17 cellular contexts compared by ENCODE assay signal in genomic region chr1:45957684-45958083, GRCh38.
DNase-seq lines count a peak whose midpoint lies in the region; ATAC-seq and TF ChIP-seq lines count a peak whose summit lies in the region.
"Had no signal": no experiment of that assay in that cellular context is flagged by ENCODE, and none has a peak within 500 bp of the region (broad histone marks: within the 10 kb centered on the region; RNA-seq: fewer than 3 reads in every experiment).

No MANE protein-coding gene starts in this region.

- H3K4me3 ChIP-seq in GM23338 (no peak overlapping the region), fibroblast of mammary gland (ENCODE audit: control insufficient read depth, low read depth, low read length) (no peak overlapping the region), suprapubic skin (no peak overlapping the region), neural progenitor cell (no peak overlapping the region)
- H3K4me3 ChIP-seq: SJSA1 had no signal

- H3K4me2 ChIP-seq in GM23338, result no peak overlapping the region; the same call in 1 of the 2 replicates
- H3K4me2 ChIP-seq in neural progenitor cell, result no peak overlapping the region

- H3K4me1 Mint-ChIP-seq in GM23338 (peaks cover 36% of the 10 kb centered on the region), progenitor cell of endocrine pancreas (ENCODE audit: low read depth) (peaks cover 26% of the 10 kb centered on the region), neural progenitor cell (peaks cover 17% of the 10 kb centered on the region)
- H3K4me1 Mint-ChIP-seq: B cell had no signal

- H3K79me2 ChIP-seq in GM23338 (replicated peaks; ENCODE audit: insufficient read depth), result peaks cover 18% of the 10 kb centered on the region
- no peaks in the 10 kb centered on the region for H3K79me2 ChIP-seq in neural progenitor cell (ENCODE audit: low read depth)

- H3K27me3 ChIP-seq in GM23338 (ENCODE audit: insufficient read depth) (no peaks in the 10 kb centered on the region), suprapubic skin (no peaks in the 10 kb centered on the region), neural progenitor cell (no peaks in the 10 kb centered on the region)
- H3K27me3 ChIP-seq: SJSA1 had no signal

- H3K36me3 ChIP-seq in GM23338 (ENCODE audit: insufficient read depth) (no peaks in the 10 kb centered on the region; the same call in 1 of the 2 replicates), suprapubic skin (peaks cover 5% of the 10 kb centered on the region), neural progenitor cell (no peaks in the 10 kb centered on the region)

- H3K27me3 Mint-ChIP-seq in GM23338 (ENCODE audit: insufficient read depth, low read depth, poor library complexity), result peaks cover 2% of the 10 kb centered on the region
- no peaks in the 10 kb centered on the region for H3K27me3 Mint-ChIP-seq in progenitor cell of endocrine pancreas
- H3K27me3 Mint-ChIP-seq in neural progenitor cell (ENCODE audit: insufficient read depth, low read depth), result no peaks in the 10 kb centered on the region
- H3K27me3 Mint-ChIP-seq: B cell; CD4-positive, alpha-beta T cell had no signal

- no peak for TF ChIP-seq CTCF in GM23338 (conservative IDR thresholded peaks at IDR 0.05; ENCODE audit: low read depth in 2 of 2)
- no peak for TF ChIP-seq CTCF in fibroblast of mammary gland (conservative IDR thresholded peaks at IDR 0.05; ENCODE audit: control insufficient read depth, insufficient read depth, low read depth, low read length)
- TF ChIP-seq CTCF in progenitor cell of endocrine pancreas (IDR thresholded peaks at IDR 0.05; ENCODE audit: unreplicated experiment), result no peak
- no peak for TF ChIP-seq CTCF in suprapubic skin (IDR thresholded peaks at IDR 0.05)
- TF ChIP-seq CTCF in neural progenitor cell (IDR thresholded peaks at IDR 0.05), result no peak

- H3K4me1 ChIP-seq in GM23338 (ENCODE audit: insufficient read depth), result peaks cover 19% of the 10 kb centered on the region
- peaks cover 4% of the 10 kb centered on the region for H3K4me1 ChIP-seq in suprapubic skin
- H3K4me1 ChIP-seq in neural progenitor cell, result peaks cover 19% of the 10 kb centered on the region

- no peaks in the 10 kb centered on the region for H3K9me2 ChIP-seq in GM23338 (ENCODE audit: insufficient read depth)

- in situ Hi-C loops in KBM-7 (cut with MboI; ENCODE audit: low pct_unique_long_range_greater_than_20kb, low sequenced_read_pairs), result no loop called here

- no peak for DNase-seq in GM23338 (ENCODE audit: low spot score)
- peak; percentile 33 for DNase-seq in KBM-7
- peak; percentile 21 for DNase-seq in fibroblast of mammary gland (ENCODE audit: low read depth)
- no peak for DNase-seq in progenitor cell of endocrine pancreas (ENCODE audit: low spot score, unreplicated experiment)
- no peak for DNase-seq in suprapubic skin (ENCODE audit: low spot score in 2 of 2)
- no peak for DNase-seq in neural progenitor cell (ENCODE audit: low spot score)
- DNase-seq: ACHN; CD4-positive, alpha-beta T cell; DMS79 treated with DMSO at 0.1 percent for 48 hours; Kasumi-1; NCI-H2029; NCI-H510A treated with DMSO at 0.1 percent for 48 hours; NK-92 treated with Interleukin-12 subunit alpha and Interleukin-12 subunit beta, amount 100 ng/mL, for 24 hours had no signal

- H3K9me3 Mint-ChIP-seq in GM23338 (peaks cover 5% of the 10 kb centered on the region; the same call in 2 of the 3 replicates), progenitor cell of endocrine pancreas (ENCODE audit: low read depth) (no peaks in the 10 kb centered on the region), neural progenitor cell (no peaks in the 10 kb centered on the region)
- H3K9me3 Mint-ChIP-seq: CD4-positive, alpha-beta T cell had no signal

- no peak overlapping the region for H3K4me3 Mint-ChIP-seq in GM23338
- no peak overlapping the region for H3K4me3 Mint-ChIP-seq in progenitor cell of endocrine pancreas (ENCODE audit: low read depth)
- H3K4me3 Mint-ChIP-seq in neural progenitor cell, result no peak overlapping the region
- H3K4me3 Mint-ChIP-seq: B cell; CD4-positive, alpha-beta T cell had no signal

- no peak overlapping the region for H3K9ac ChIP-seq in neural progenitor cell

- H3K9me3 ChIP-seq in suprapubic skin, result no peaks in the 10 kb centered on the region
- H3K9me3 ChIP-seq in neural progenitor cell (ENCODE audit: low read depth), result no peaks in the 10 kb centered on the region
- H3K9me3 ChIP-seq: SJSA1 had no signal

- H2AFZ ChIP-seq in GM23338 (no peak overlapping the region), neural progenitor cell (replicated peaks) (no peak overlapping the region)

- TF ChIP-seq EP300 in suprapubic skin (IDR thresholded peaks at IDR 0.05), result no peak

- ATAC-seq in GM23338 (no peak), GM21381 (IDR thresholded peaks at IDR 0.05; ENCODE audit: unreplicated experiment) (no peak)

- H3K27ac ChIP-seq in GM23338 (ENCODE audit: low read depth) (0 out of 2 replicates have a peak overlapping the region, but pooled peaks have one; percentile 34), suprapubic skin (no peak overlapping the region), neural progenitor cell (no peak overlapping the region)
- H3K27ac ChIP-seq: RWPE1, SJSA1 had no signal

- no peaks in the 10 kb centered on the region for H4K20me1 ChIP-seq in GM23338 (replicated peaks; ENCODE audit: insufficient read depth)
- peaks cover 4% of the 10 kb centered on the region for H4K20me1 ChIP-seq in neural progenitor cell (ENCODE audit: low read depth)

- H3K27ac Mint-ChIP-seq in GM23338 (peak overlapping the region; percentile 19), progenitor cell of endocrine pancreas (peak overlapping the region; percentile 23), neural progenitor cell (no peak overlapping the region)
- H3K27ac Mint-ChIP-seq: B cell; CD4-positive, alpha-beta T cell had no signal

- H3K36me3 Mint-ChIP-seq in GM23338 (ENCODE audit: low read depth), result peaks cover 25% of the 10 kb centered on the region
- peaks cover 9% of the 10 kb centered on the region for H3K36me3 Mint-ChIP-seq in progenitor cell of endocrine pancreas (ENCODE audit: insufficient read depth)
- H3K36me3 Mint-ChIP-seq in neural progenitor cell, result peaks cover 13% of the 10 kb centered on the region

- H3F3A ChIP-seq in GM23338 (replicated peaks; ENCODE audit: low read depth) (no peaks in the 10 kb centered on the region), neural progenitor cell (ENCODE audit: low read depth) (peaks cover 11% of the 10 kb centered on the region)

- WGBS in suprapubic skin, result 66% methylated on average over 2 of the region's 2 CpGs

- no peak for TF ChIP-seq POLR2A in suprapubic skin (IDR thresholded peaks at IDR 0.05)

TF ChIP-seq in GM23338, 12 proteins besides CTCF, POLR2A, EP300 and RAD21:
- TF ChIP-seq ZNF462 (CRISPR knock-in tag; IDR thresholded peaks at IDR 0.05), result no peak

Comparison
In these comparisons a context has a peak if more than half of its experiments do, and no peak if none do; other contexts are left out.
1. DNase-seq: peak in KBM-7 (single experiment) and fibroblast of mammary gland (single experiment); none in GM23338 (single experiment), progenitor cell of endocrine pancreas (single experiment), suprapubic skin (0 of 2) and neural progenitor cell (single experiment).